In the genomic region with DNA sequence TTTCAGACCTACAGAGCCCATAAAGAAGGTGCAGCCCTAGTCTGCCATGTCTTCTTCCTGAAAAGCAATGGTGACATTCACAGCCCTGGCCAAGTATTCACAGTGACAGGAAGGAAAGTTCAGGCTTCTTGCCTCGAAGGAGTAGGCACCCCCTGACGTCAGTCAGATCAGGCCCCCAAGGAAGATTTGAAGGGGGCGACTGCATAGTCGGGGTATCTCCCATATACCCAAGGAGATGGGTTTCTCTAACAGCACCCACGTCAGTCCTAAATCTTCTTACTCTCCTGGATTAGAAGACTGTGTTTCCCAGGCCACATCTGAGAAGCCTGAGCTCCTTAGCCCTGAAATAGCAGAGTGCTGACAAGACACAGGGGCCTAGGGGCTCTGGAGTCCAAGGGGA, we compare ENCODE assay signal across 31 cellular contexts. TPM values are rescaled to one million over a fixed set of nuclear protein-coding genes. Genes with fewer than 3 reads are reported as not detected.
"Had no signal": no experiment of that assay in that cellular context is flagged by ENCODE, and none has a peak within 500 bp of the region (broad histone marks: within the 10 kb centered on the region; RNA-seq: fewer than 3 reads in every experiment).

A gene with protein sequence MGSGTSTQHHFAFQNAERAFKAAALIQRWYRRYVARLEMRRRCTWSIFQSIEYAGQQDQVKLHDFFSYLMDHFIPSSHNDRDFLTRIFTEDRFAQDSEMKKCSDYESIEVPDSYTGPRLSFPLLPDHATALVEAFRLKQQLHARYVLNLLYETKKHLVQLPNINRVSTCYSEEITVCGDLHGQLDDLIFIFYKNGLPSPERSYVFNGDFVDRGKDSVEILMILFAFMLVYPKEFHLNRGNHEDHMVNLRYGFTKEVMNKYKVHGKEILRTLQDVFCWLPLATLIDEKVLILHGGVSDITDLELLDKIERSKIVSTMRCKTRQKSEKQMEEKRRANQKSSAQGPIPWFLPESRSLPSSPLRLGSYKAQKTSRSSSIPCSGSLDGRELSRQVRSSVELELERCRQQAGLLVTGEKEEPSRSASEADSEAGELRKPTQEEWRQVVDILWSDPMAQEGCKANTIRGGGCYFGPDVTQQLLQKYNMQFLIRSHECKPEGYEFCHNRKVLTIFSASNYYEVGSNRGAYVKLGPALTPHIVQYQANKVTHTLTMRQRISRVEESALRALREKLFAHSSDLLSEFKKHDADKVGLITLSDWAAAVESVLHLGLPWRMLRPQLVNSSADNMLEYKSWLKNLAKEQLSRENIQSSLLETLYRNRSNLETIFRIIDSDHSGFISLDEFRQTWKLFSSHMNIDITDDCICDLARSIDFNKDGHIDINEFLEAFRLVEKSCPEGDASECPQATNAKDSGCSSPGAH (minus strand): TSS at position 101 of the 400 bp plus-strand sequence. CDS start 6,127 bp downstream, outside the sequence.

- H3K9me3 ChIP-seq: body of pancreas, heart right ventricle, thoracic aorta, vagina had no signal

- H3K27me3 ChIP-seq: body of pancreas, cardiac muscle cell, vagina had no signal

- H3K4me1 Mint-ChIP-seq: activated CD4-positive, alpha-beta T cell treated with anti-CD3 and anti-CD28 coated beads, Interleukin-2, amount 10 ng/mL, durations not matched to agents 7 days and 5 days; activated CD8-positive, alpha-beta memory T cell treated with anti-CD3 and anti-CD28 coated beads, Interleukin-2, amount 10 ng/mL, durations not matched to agents 7 days and 5 days; activated naive CD4-positive, alpha-beta T cell treated with anti-CD3 and anti-CD28 coated beads, Interleukin-2, amount 50 U/mL, for 24 hours had no signal

- H3K4me1 ChIP-seq: body of pancreas, parathyroid adenoma, vagina had no signal

- H3K27me3 Mint-ChIP-seq: activated naive CD4-positive, alpha-beta T cell treated with anti-CD3 and anti-CD28 coated beads, Interleukin-2, amount 50 U/mL, for 24 hours; type B pancreatic cell had no signal

- H3K79me2 ChIP-seq: parathyroid adenoma had no signal

- H3K4me3 Mint-ChIP-seq: activated CD4-positive, alpha-beta T cell treated with anti-CD3 and anti-CD28 coated beads, Interleukin-2, amount 10 ng/mL, durations not matched to agents 7 days and 5 days; activated CD8-positive, alpha-beta memory T cell treated with anti-CD3 and anti-CD28 coated beads, Interleukin-2, amount 10 ng/mL, durations not matched to agents 7 days and 5 days; activated CD8-positive, alpha-beta T cell treated with anti-CD3 and anti-CD28 coated beads for 36 hours; activated naive CD4-positive, alpha-beta T cell treated with anti-CD3 and anti-CD28 coated beads, Interleukin-2, amount 50 U/mL, for 24 hours; activated T-helper 1 cell treated with anti-CD3 and anti-CD28 coated beads, Interleukin-12 subunit alpha, Interleukin-12 subunit beta, Interleukin-2, Interleukin-4 antibody, amounts not matched to agents 30 ng/mL and 10 ng/mL and 1 ng/mL, durations not matched to agents 14 hours and 24 hours and 36 hours; nephron; type B pancreatic cell had no signal

- H3K9me3 Mint-ChIP-seq: activated CD4-positive, alpha-beta T cell treated with anti-CD3 and anti-CD28 coated beads, Interleukin-2, amount 10 ng/mL, durations not matched to agents 7 days and 5 days; activated naive CD4-positive, alpha-beta T cell treated with anti-CD3 and anti-CD28 coated beads, Interleukin-2, amount 50 U/mL, for 24 hours; activated T-helper 1 cell treated with anti-CD3 and anti-CD28 coated beads, Interleukin-12 subunit alpha, Interleukin-12 subunit beta, Interleukin-2, Interleukin-4 antibody, amounts not matched to agents 30 ng/mL and 10 ng/mL and 1 ng/mL, durations not matched to agents 14 hours and 24 hours and 36 hours; type B pancreatic cell had no signal

- H2AFZ ChIP-seq: parathyroid adenoma had no signal

- H3K36me3 ChIP-seq: cardiac muscle cell, heart right ventricle, thoracic aorta, vagina had no signal

- H3K9ac ChIP-seq: parathyroid adenoma had no signal

- H3K36me3 Mint-ChIP-seq: activated CD8-positive, alpha-beta memory T cell treated with anti-CD3 and anti-CD28 coated beads, Interleukin-2, amount 10 ng/mL, durations not matched to agents 7 days and 5 days; activated naive CD4-positive, alpha-beta T cell treated with anti-CD3 and anti-CD28 coated beads, Interleukin-2, amount 50 U/mL, for 24 hours; type B pancreatic cell had no signal

- DNase-seq: activated CD4-positive, alpha-beta T cell treated with anti-CD3 and anti-CD28 coated beads, Interleukin-2, amount 10 ng/mL, durations not matched to agents 7 days and 5 days; activated CD4-positive, CD25-positive, alpha-beta regulatory T cell treated with anti-CD3 and anti-CD28 coated beads, Interleukin-2, amount 50 U/mL, for 72 hours; activated CD8-positive, alpha-beta memory T cell treated with anti-CD3 and anti-CD28 coated beads, Interleukin-2, amount 10 ng/mL, durations not matched to agents 7 days and 5 days; activated CD8-positive, alpha-beta T cell treated with anti-CD3 and anti-CD28 coated beads for 36 hours; activated gamma-delta T cell treated with Interleukin-2 at 50 U/mL for 16 hours; activated T-cell treated with anti-CD3 and anti-CD28 coated beads for 4 hours; anterior cingulate cortex; body of pancreas; effector CD4-positive, alpha-beta T cell; erythroblast; foreskin fibroblast; heart right ventricle; islet precursor cell; left cardiac atrium; nucleus accumbens; right cardiac atrium; stimulated activated CD4-positive, alpha-beta T cell treated with anti-CD3 and anti-CD28 coated beads, Interleukin-2, amount 100 ng/mL, for 24 hours; stimulated activated naive CD4-positive, alpha-beta T cell treated with Interleukin-2 at 50 U/mL for 16 hours had no signal

- ATAC-seq: activated CD8-positive, alpha-beta memory T cell treated with anti-CD3 and anti-CD28 coated beads, Interleukin-2, amount 10 ng/mL, durations not matched to agents 7 days and 5 days; activated CD8-positive, alpha-beta T cell treated with anti-CD3 and anti-CD28 coated beads for 36 hours; body of pancreas; left cardiac atrium; right cardiac atrium had no signal

- H3K27ac Mint-ChIP-seq: activated CD4-positive, alpha-beta T cell treated with anti-CD3 and anti-CD28 coated beads, Interleukin-2, amount 10 ng/mL, durations not matched to agents 7 days and 5 days; activated CD8-positive, alpha-beta memory T cell treated with anti-CD3 and anti-CD28 coated beads, Interleukin-2, amount 10 ng/mL, durations not matched to agents 7 days and 5 days; activated CD8-positive, alpha-beta T cell treated with anti-CD3 and anti-CD28 coated beads for 36 hours; activated naive CD4-positive, alpha-beta T cell treated with anti-CD3 and anti-CD28 coated beads, Interleukin-2, amount 50 U/mL, for 24 hours; activated T-helper 1 cell treated with anti-CD3 and anti-CD28 coated beads, Interleukin-12 subunit alpha, Interleukin-12 subunit beta, Interleukin-2, Interleukin-4 antibody, amounts not matched to agents 30 ng/mL and 10 ng/mL and 1 ng/mL, durations not matched to agents 14 hours and 24 hours and 36 hours; nephron; type B pancreatic cell had no signal

- H3K27ac ChIP-seq: body of pancreas, cardiac muscle cell, heart right ventricle, parathyroid adenoma, skin epidermis, thoracic aorta, vagina had no signal

- H3K4me3 ChIP-seq: body of pancreas, cardiac muscle cell, heart right ventricle, skin epidermis, thoracic aorta, vagina had no signal

RNA-seq across cellular contexts. Expression of the gene that starts here (rescaled TPM):
- total RNA-seq: activated T-helper 1 cell treated with anti-CD3 and anti-CD28 coated beads, Interleukin-12 subunit alpha, Interleukin-12 subunit beta, Interleukin-2, Interleukin-4 antibody, amounts not matched to agents 30 ng/mL and 10 ng/mL and 1 ng/mL, durations not matched to agents 14 hours and 24 hours and 36 hours; body of pancreas; cardiac muscle cell; cerebellum; fibroblast of lung; heart right ventricle; left cardiac atrium; pulmonary artery endothelial cell; right cardiac atrium; vagina had no signal
- polyA plus RNA-seq: cardiac muscle cell, fibroblast of lung, heart right ventricle, liver, right cardiac atrium had no signal
